Comparison of ENCODE assay signal across 8 cellular contexts in the genomic region with DNA sequence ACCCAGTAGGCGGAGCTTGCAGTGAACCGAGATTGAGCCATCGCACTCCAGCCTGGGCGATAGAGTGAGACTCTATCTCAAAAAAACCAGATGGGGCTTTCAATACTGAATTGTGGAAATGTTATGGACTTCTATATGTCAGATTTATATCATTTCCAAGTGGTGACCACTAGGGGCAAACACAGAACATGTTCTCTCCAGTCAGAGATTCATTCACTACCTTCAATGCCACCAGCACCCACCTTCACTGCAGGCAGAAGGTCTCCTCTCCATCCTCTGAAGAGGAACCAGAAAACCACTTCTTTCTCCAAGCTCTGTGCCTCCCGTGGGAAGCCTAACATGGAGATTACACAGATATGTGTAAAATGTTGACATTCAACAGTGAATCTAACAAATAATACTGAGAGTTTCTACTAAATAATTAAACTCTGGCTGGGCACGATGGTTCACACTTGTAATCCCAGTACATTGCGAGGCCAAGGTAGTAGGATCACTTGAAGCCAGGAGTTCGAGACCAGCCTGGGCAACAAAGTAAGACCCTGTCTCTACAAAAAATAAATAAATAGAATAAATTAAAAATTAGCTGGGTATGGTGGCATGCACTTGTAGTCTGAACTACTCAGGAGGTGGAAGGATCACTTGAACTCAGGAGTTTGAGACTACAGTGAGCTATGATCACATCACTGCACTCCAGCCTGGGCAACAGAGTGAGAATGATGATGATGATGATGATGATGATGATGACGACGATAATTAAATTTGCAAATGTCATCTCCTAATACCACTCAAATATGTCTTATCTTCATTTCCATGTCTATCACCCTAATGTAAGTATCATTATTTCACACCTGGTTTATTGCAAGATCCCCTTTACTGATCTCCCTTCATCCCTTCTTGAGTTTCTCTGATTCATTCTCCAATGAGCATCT.
A peak's percentile ranks its signal among the peaks of the same experiment; 100 is the strongest.
DNase-seq lines count a peak whose midpoint lies in the region; ATAC-seq and TF ChIP-seq lines count a peak whose summit lies in the region.

No MANE protein-coding gene starts in this region.

- H3K4me3 ChIP-seq in suprapubic skin, result no peak overlapping the region

- peak; percentile 45 for ATAC-seq in foreskin keratinocyte

- 89% methylated on average over 10 of the region's 10 CpGs for WGBS in suprapubic skin

- TF ChIP-seq EP300 in suprapubic skin (IDR thresholded peaks at IDR 0.05), result no peak

- TF ChIP-seq CTCF in foreskin keratinocyte (conservative IDR thresholded peaks at IDR 0.05) (peak; percentile 64), suprapubic skin (IDR thresholded peaks at IDR 0.05) (peak in 1 of 2 donors; percentile 20)

- H3K9me3 ChIP-seq in suprapubic skin, result no peaks in the 10 kb centered on the region

- CTCF ChIA-PET in HEK293T (lab: Yijun Ruan, JAX), result interaction anchor here (1.9 kb wide), 1 partner anchor 17 kb away, joined by 9 read pairs; no protein-coding TSS in a partner anchor

- POLR2A ChIA-PET in HEK293T (lab: Yijun Ruan, JAX), result no interaction called here

- H3K36me3 ChIP-seq in suprapubic skin, result no peaks in the 10 kb centered on the region

- H3K27me3 ChIP-seq in foreskin keratinocyte (peaks cover 2% of the 10 kb centered on the region), suprapubic skin (peaks cover 13% of the 10 kb centered on the region)

- peak; percentile 9 for DNase-seq in NCI-H2171 treated with DMSO at 0.1 percent for 48 hours (lab: John Stamatoyannopoulos, UW)
- no peak for DNase-seq in NCI-H2171 (lab: John Stamatoyannopoulos, UW)
- peak; percentile 70 for DNase-seq in HEK293T (ENCODE audit: extremely low spot score)
- DNase-seq in RPMI8226, result peak; percentile 38
- DNase-seq in foreskin keratinocyte, result no peak
- no peak for DNase-seq in activated CD4-positive, CD25-positive, alpha-beta regulatory T cell (lab: John Stamatoyannopoulos, UW)
- no peak for DNase-seq in NCI-H1048 (lab: John Stamatoyannopoulos, UW)
- no peak for DNase-seq in suprapubic skin (ENCODE audit: low spot score in 2 of 2)

- H3K27ac ChIP-seq in foreskin keratinocyte, result no peak overlapping the region
- no peak overlapping the region for H3K27ac ChIP-seq in suprapubic skin

- TF ChIP-seq POLR2A in suprapubic skin (IDR thresholded peaks at IDR 0.05), result no peak

- no peaks in the 10 kb centered on the region for H3K4me1 ChIP-seq in foreskin keratinocyte
- H3K4me1 ChIP-seq in suprapubic skin, result no peaks in the 10 kb centered on the region

TF ChIP-seq in HEK293T, 16 proteins besides CTCF, POLR2A, EP300 and RAD21:
- TF ChIP-seq PKNOX1 (IDR thresholded peaks at IDR 0.05) (peak; percentile 16; the same call in 1 of the 2 replicates), BHLHE40 (IDR thresholded peaks at IDR 0.05; ENCODE audit: borderline replicate concordance) (no peak)

Comparison
In these comparisons a context has a peak if more than half of its experiments do, and no peak if none do; other contexts are left out.
1. DNase-seq: peak in NCI-H2171 treated with DMSO at 0.1 percent for 48 hours (single experiment), HEK293T (single experiment) and RPMI8226 (single experiment); none in NCI-H2171 (single experiment), foreskin keratinocyte (0 of 2), activated CD4-positive, CD25-positive, alpha-beta regulatory T cell (0 of 4), NCI-H1048 (single experiment) and suprapubic skin (0 of 2).